ENCODE assay signal across 21 cellular contexts in genomic region chr6:8432614-8433013, GRCh38. TPM values are rescaled to one million over a fixed set of nuclear protein-coding genes. Genes with fewer than 3 reads are reported as not detected.
DNase-seq lines count a peak whose midpoint lies in the region; ATAC-seq and TF ChIP-seq lines count a peak whose summit lies in the region.
"Had no signal": no experiment of that assay in that cellular context is flagged by ENCODE, and none has a peak within 500 bp of the region (broad histone marks: within the 10 kb centered on the region; RNA-seq: fewer than 3 reads in every experiment).

No MANE protein-coding gene starts in this region.

- H3K4me2 ChIP-seq in mesenchymal stem cell (ENCODE audit: low read length, poor library complexity, severe bottlenecking), result peak overlapping the region; percentile 46

- no peak overlapping the region for H3K4ac ChIP-seq in mesenchymal stem cell (ENCODE audit: low read depth in 1 of 2, low read length in 2 of 2)

- H3K4me1 ChIP-seq in mesenchymal stem cell (ENCODE audit: control insufficient read depth, insufficient read depth, low read depth, low read length) (peaks cover 2% of the 10 kb centered on the region), aorta (ENCODE audit: control insufficient read depth in 1 of 2, insufficient read depth in 2 of 2, low read length in 2 of 2) (no peaks in the 10 kb centered on the region), gastrocnemius medialis (peaks cover 20 to 33% of the 10 kb centered on the region in 2 donors)
- H3K4me1 ChIP-seq: BE2C had no signal

- H3K9ac ChIP-seq in mesenchymal stem cell (ENCODE audit: low read length), result peak overlapping the region; percentile 99

- TF ChIP-seq CTCF in CD4-positive, alpha-beta T cell (IDR thresholded peaks at IDR 0.05), result no peak
- TF ChIP-seq CTCF in gastrocnemius medialis (IDR thresholded peaks at IDR 0.05 in 4 of 5, conservative IDR thresholded peaks at IDR 0.05 in 1 of 5), result no peak

- peak overlapping the region; percentile 50 for H3K27ac Mint-ChIP-seq in CD4-positive, alpha-beta T cell
- H3K27ac Mint-ChIP-seq: H9 had no signal

- H2BK5ac ChIP-seq in mesenchymal stem cell (ENCODE audit: low read depth, low read length, poor library complexity, severe bottlenecking), result no peak overlapping the region

- H3K36me3 ChIP-seq in mesenchymal stem cell (ENCODE audit: control insufficient read depth in 1 of 2, insufficient read depth in 2 of 2, low read depth in 1 of 2, low read length in 2 of 2) (peaks cover 0 to 30% of the 10 kb centered on the region in 2 experiments), aorta (ENCODE audit: control insufficient read depth in 1 of 2, insufficient read depth in 2 of 2, low read length in 1 of 2) (no peaks in the 10 kb centered on the region), gastrocnemius medialis (peaks cover 0 to 21% of the 10 kb centered on the region in 2 donors)
- H3K36me3 ChIP-seq: BE2C had no signal

- no peak overlapping the region for H2BK15ac ChIP-seq in mesenchymal stem cell (ENCODE audit: low read depth, poor library complexity, severe bottlenecking)

- H3K4me3 ChIP-seq in mesenchymal stem cell (ENCODE audit: insufficient read depth in 1 of 2, low read depth in 1 of 2, low read length in 2 of 2) (peak overlapping the region in 1 of 2 experiments; percentile 99), aorta (ENCODE audit: low read length in 2 of 2) (no peak overlapping the region), gastrocnemius medialis (no peak overlapping the region)

- H2AFZ ChIP-seq in mesenchymal stem cell (ENCODE audit: low read depth, low read length), result no peak overlapping the region

- no peak for ATAC-seq in CD4-positive, alpha-beta T cell (ENCODE audit: poor library complexity)
- no peak for ATAC-seq in aorta (ENCODE audit: low FRiP score)
- ATAC-seq in GM19324 (IDR thresholded peaks at IDR 0.05; ENCODE audit: low FRiP score, unreplicated experiment), result no peak
- ATAC-seq in gastrocnemius medialis, result no peak
- ATAC-seq: lower lobe of right lung had no signal

- no peak overlapping the region for H2AK5ac ChIP-seq in mesenchymal stem cell (ENCODE audit: low read length, severe bottlenecking)

- H3K4me3 Mint-ChIP-seq in CD4-positive, alpha-beta T cell, result peak overlapping the region; percentile 49

- H3K36me3 Mint-ChIP-seq in CD4-positive, alpha-beta T cell (ENCODE audit: low read depth), result peaks cover 48% of the 10 kb centered on the region

- no peak overlapping the region for H4K8ac ChIP-seq in mesenchymal stem cell (ENCODE audit: low read length)

- WGBS in mesenchymal stem cell, result 90% methylated on average over 2 of the region's 2 CpGs
- 73 to 78% methylated on average over 2 of the region's 2 CpGs for WGBS in aorta, 2 donors

- POLR2A ChIA-PET in CD4-positive, alpha-beta T cell (lab: Charles Lee), result no interaction called here

- no peaks in the 10 kb centered on the region for H3K27me3 ChIP-seq in CD4-positive, alpha-beta T cell (ENCODE audit: control insufficient read depth, insufficient read depth, low read length)
- H3K27me3 ChIP-seq in mesenchymal stem cell (ENCODE audit: control insufficient read depth in 1 of 2, insufficient read depth in 1 of 2, low read length in 2 of 2), result no peaks in the 10 kb centered on the region
- H3K27me3 ChIP-seq in aorta (ENCODE audit: control insufficient read depth in 1 of 2, insufficient read depth in 2 of 2, low read length in 1 of 2), result no peaks in the 10 kb centered on the region
- no peaks in the 10 kb centered on the region for H3K27me3 ChIP-seq in gastrocnemius medialis
- H3K27me3 ChIP-seq: BE2C had no signal

- intact Hi-C loops in CD4-positive, alpha-beta T cell (cut with DNase I, micrococcal nuclease), result loop anchor here (5.0 to 10.0 kb wide), 5 partner anchors 328 to 1038 kb away; partner anchors contain the start of genes BLOC1S5 (in 2 of the 2), EEF1E1 (in 1 of the 2) and SNRNP48 (in 1 of the 2)
- intact Hi-C loops in aorta (cut with DNase I) (loop anchor here in 1 of 2 donors (10.0 kb wide), 1 partner anchor 528 kb away; no protein-coding TSS in a partner anchor), gastrocnemius medialis (cut with DNase I; ENCODE audit: low total_unique reads) (loop anchor here (10.0 kb wide), 1 partner anchor 368 kb away; the partner anchor contains the start of gene BLOC1S5)

- no peak overlapping the region for H2BK120ac ChIP-seq in mesenchymal stem cell (ENCODE audit: low read depth, low read length)

- no peak for TF ChIP-seq POLR2A in gastrocnemius medialis (IDR thresholded peaks at IDR 0.05)

- no peaks in the 10 kb centered on the region for H3K9me3 Mint-ChIP-seq in CD4-positive, alpha-beta T cell
- H3K9me3 Mint-ChIP-seq: H9, neural crest cell had no signal

- no peak overlapping the region for H3K14ac ChIP-seq in mesenchymal stem cell (ENCODE audit: low read length in 2 of 2)

- H2BK12ac ChIP-seq in mesenchymal stem cell (ENCODE audit: low read length in 2 of 2), result no peak overlapping the region

- DNase-seq in CD4-positive, alpha-beta T cell, result no peak
- DNase-seq in ELR (ENCODE audit: low read depth), result peak; percentile 19
- peak; percentile 31 for DNase-seq in amniotic epithelial cell (ENCODE audit: low read depth)
- no peak for DNase-seq in mesenchymal stem cell
- DNase-seq in aorta, result no peak
- no peak for DNase-seq in GF-D8 (lab: John Stamatoyannopoulos, UW)
- no peak for DNase-seq in gastrocnemius medialis
- DNase-seq: activated effector memory CD4-positive, alpha-beta T cell treated with anti-CD3 and anti-CD28 coated beads, Interleukin-2, amount 50 U/mL, for 16 hours; BE2C; DMS79 treated with DMSO at 0.1 percent for 48 hours; H9; KBM-7; lower lobe of right lung; NCI-H1105 treated with DMSO at 0.1 percent for 48 hours; NCI-H2171; NCI-H774; RPMI8226; stimulated activated CD4-positive, alpha-beta T cell treated with anti-CD3 and anti-CD28 coated beads, Interleukin-2, amount 100 ng/mL, for 48 hours; stimulated activated CD8-positive, alpha-beta memory T cell treated with anti-CD3 and anti-CD28 coated beads, Interleukin-4, amount 100 ng/mL, for 48 hours had no signal

- no peak overlapping the region for H3K27ac ChIP-seq in CD4-positive, alpha-beta T cell (ENCODE audit: low read depth, low read length)
- H3K27ac ChIP-seq in mesenchymal stem cell (ENCODE audit: low read length, poor library complexity, severe bottlenecking), result no peak overlapping the region
- H3K27ac ChIP-seq in aorta (ENCODE audit: low read depth in 1 of 2, low read length in 2 of 2), result no peak overlapping the region
- H3K27ac ChIP-seq in gastrocnemius medialis, result no peak overlapping the region
- H3K27ac ChIP-seq: lower lobe of right lung had no signal

- no peaks in the 10 kb centered on the region for H3K27me3 Mint-ChIP-seq in CD4-positive, alpha-beta T cell

- H3K9me3 ChIP-seq in CD4-positive, alpha-beta T cell (ENCODE audit: control insufficient read depth, low read length), result no peaks in the 10 kb centered on the region
- H3K9me3 ChIP-seq in mesenchymal stem cell (ENCODE audit: control insufficient read depth, low read length), result no peaks in the 10 kb centered on the region
- no peaks in the 10 kb centered on the region for H3K9me3 ChIP-seq in aorta (ENCODE audit: control insufficient read depth, low read length)
- no peaks in the 10 kb centered on the region for H3K9me3 ChIP-seq in gastrocnemius medialis
- H3K9me3 ChIP-seq: BE2C, lower lobe of right lung had no signal

- peaks cover 11% of the 10 kb centered on the region for H3K79me1 ChIP-seq in mesenchymal stem cell (replicated peaks; ENCODE audit: low read length, poor library complexity, severe bottlenecking)

- H3K18ac ChIP-seq in mesenchymal stem cell (ENCODE audit: low read depth in 1 of 2, low read length in 2 of 2), result no peak overlapping the region

- in situ Hi-C loops in gastrocnemius medialis (cut with MboI; ENCODE audit: low sequenced_read_pairs in 4 of 4), result loop anchor here in 1 of 4 donors (25.0 kb wide), 1 partner anchor 345 kb away; no protein-coding TSS in a partner anchor

- H3K4me1 Mint-ChIP-seq in CD4-positive, alpha-beta T cell (ENCODE audit: low read depth), result peaks cover 53% of the 10 kb centered on the region

- CTCF ChIA-PET in CD4-positive, alpha-beta T cell (lab: Charles Lee), result no interaction called here

- H4K91ac ChIP-seq in mesenchymal stem cell (ENCODE audit: low read length), result no peak overlapping the region

- no peak overlapping the region for H3K23ac ChIP-seq in mesenchymal stem cell (ENCODE audit: low read length in 2 of 2)

RNA-seq across cellular contexts. Expression of gene SLC35B3, which starts 2.7 kb away (rescaled TPM):
- 1 to 10 TPM; 2.4 TPM for total RNA-seq in CD4-positive, alpha-beta T cell
- polyA plus RNA-seq in mesenchymal stem cell (2013, experiment 1 of 2), result 27.9 TPM
- polyA plus RNA-seq in mesenchymal stem cell (2013, experiment 2 of 2), result 27.9 TPM
- total RNA-seq in aorta (10 to 100 TPM; 17.2 to 17.8 TPM), gastrocnemius medialis (1 to 10 TPM; 2.2 to 5.6 (median 3.2) TPM)
- polyA plus RNA-seq in aorta, result 10 to 100 TPM; 18.9 to 22.4 TPM

Comparison
In these comparisons a context has a peak if more than half of its experiments do, and no peak if none do; other contexts are left out.
1. DNase-seq: peak in ELR (single experiment) and amniotic epithelial cell (single experiment); none in CD4-positive, alpha-beta T cell (0 of 10), mesenchymal stem cell (single experiment), aorta (0 of 2), GF-D8 (single experiment) and gastrocnemius medialis (0 of 2).